Comparison of ENCODE assay signal across 24 cellular contexts in genomic region chr1:34688358-34688757, GRCh38.
DNase-seq lines count a peak whose midpoint lies in the region; ATAC-seq and TF ChIP-seq lines count a peak whose summit lies in the region.
"Had no signal": no experiment of that assay in that cellular context is flagged by ENCODE, and none has a peak within 500 bp of the region (broad histone marks: within the 10 kb centered on the region; RNA-seq: fewer than 3 reads in every experiment).

No MANE protein-coding gene starts in this region.

- H3K9me3 ChIP-seq in colonic mucosa (no peaks in the 10 kb centered on the region), neural cell (ENCODE audit: low read length) (no peaks in the 10 kb centered on the region)
- H3K9me3 ChIP-seq: Caco-2, left lung, pancreas had no signal

- H3K4me1 ChIP-seq in colonic mucosa: no peaks in the 10 kb centered on the region
- H3K4me1 ChIP-seq: left lung, pancreas, SJSA1 had no signal

- H3K27ac ChIP-seq in colonic mucosa (peak overlapping the region; percentile 10), neural cell (ENCODE audit: low read length) (peak overlapping the region; percentile 8)
- H3K27ac ChIP-seq: 22Rv1, C4-2B, KMS-11, left lung, pancreas, SJSA1 had no signal

- peak overlapping the region in 1 of 2 donors; percentile 9 for H3K9ac ChIP-seq in colonic mucosa (ENCODE audit: low read depth in 2 of 2, low read length in 2 of 2)
- H3K9ac ChIP-seq in neural cell (ENCODE audit: low read length): no peak overlapping the region
- H3K9ac ChIP-seq: KMS-11 had no signal

- no peak overlapping the region for H3K4me2 ChIP-seq in neural cell (ENCODE audit: low read length)
- H3K4me2 ChIP-seq: KMS-11 had no signal

- H3K27me3 ChIP-seq in colonic mucosa (no peaks in the 10 kb centered on the region), neural cell (ENCODE audit: insufficient read depth, low read depth, low read length) (no peaks in the 10 kb centered on the region)

- intact Hi-C loops in colonic mucosa (cut with DNase I): no loop called here

- TF ChIP-seq EP300 in neural cell (conservative IDR thresholded peaks at IDR 0.05; ENCODE audit: poor library complexity, severe bottlenecking): no peak

- ATAC-seq in GM21390 (IDR thresholded peaks at IDR 0.05; ENCODE audit: unreplicated experiment) (no peak), HG03378 (IDR thresholded peaks at IDR 0.05; ENCODE audit: unreplicated experiment) (no peak)
- ATAC-seq: left lung, T-cell had no signal

- H3K4me3 ChIP-seq in colonic mucosa: no peak overlapping the region
- H3K4me3 ChIP-seq in neural cell (ENCODE audit: low read length): no peak overlapping the region
- H3K4me3 ChIP-seq: left lung, pancreas, SJSA1 had no signal

- DNase-seq in DMS153 (lab: John Stamatoyannopoulos, UW) (peak; percentile 35), DMS153 treated with DMSO at 0.1 percent for 48 hours (lab: John Stamatoyannopoulos, UW; ENCODE audit: unreplicated experiment) (no peak), HT-29 (ENCODE audit: low spot score) (peak; percentile 74), colonic mucosa (peak; percentile 81), epidermal melanocyte (ENCODE audit: insufficient read length, low spot score) (no peak)
- DNase-seq: activated CD4-positive, CD25-positive, alpha-beta regulatory T cell; activated effector memory CD4-positive, alpha-beta T cell treated with anti-CD3 and anti-CD28 coated beads, Interleukin-2, amount 50 U/mL, for 16 hours; activated T-cell treated with anti-CD3 and anti-CD28 coated beads, Interleukin-2, amount 50 U/mL, for 24 hours; Caco-2; GOT3; left lung; NCI-H146; NCI-H2171 treated with DMSO at 0.1 percent for 48 hours; stimulated activated CD4-positive, alpha-beta T cell treated with anti-CD3 and anti-CD28 coated beads, Interleukin-1b, Interleukin-23, amount 100 ng/mL, for 48 hours; stimulated activated naive CD4-positive, alpha-beta T cell treated with Interleukin-2 at 50 U/mL for 16 hours; T-cell had no signal

- H4K20me1 ChIP-seq in neural cell (ENCODE audit: insufficient read depth): no peaks in the 10 kb centered on the region

- H3F3A ChIP-seq in neural cell (ENCODE audit: insufficient read depth, low read length, poor library complexity, severe bottlenecking): no peaks in the 10 kb centered on the region

- no peaks in the 10 kb centered on the region for H3K79me2 ChIP-seq in neural cell (replicated peaks; ENCODE audit: insufficient read depth, low read length)

- H3K36me3 ChIP-seq in colonic mucosa (no peaks in the 10 kb centered on the region), neural cell (ENCODE audit: insufficient read depth, low read length) (no peaks in the 10 kb centered on the region)
- H3K36me3 ChIP-seq: left lung, pancreas, SJSA1 had no signal

- no peaks in the 10 kb centered on the region for H3K9me2 ChIP-seq in neural cell (ENCODE audit: insufficient read depth, low read length)

- H2AFZ ChIP-seq in neural cell (ENCODE audit: low read depth, low read length): no peak overlapping the region

- no peak for TF ChIP-seq RAD21 in neural cell (conservative IDR thresholded peaks at IDR 0.05)

- TF ChIP-seq CTCF in colonic mucosa (IDR thresholded peaks at IDR 0.05): no peak
- TF ChIP-seq CTCF in neural cell (IDR thresholded peaks at IDR 0.05; ENCODE audit: poor library complexity, severe bottlenecking): no peak

TF ChIP-seq in neural cell, 6 proteins besides CTCF, POLR2A, EP300 and RAD21:
- TF ChIP-seq, protein P1, sequence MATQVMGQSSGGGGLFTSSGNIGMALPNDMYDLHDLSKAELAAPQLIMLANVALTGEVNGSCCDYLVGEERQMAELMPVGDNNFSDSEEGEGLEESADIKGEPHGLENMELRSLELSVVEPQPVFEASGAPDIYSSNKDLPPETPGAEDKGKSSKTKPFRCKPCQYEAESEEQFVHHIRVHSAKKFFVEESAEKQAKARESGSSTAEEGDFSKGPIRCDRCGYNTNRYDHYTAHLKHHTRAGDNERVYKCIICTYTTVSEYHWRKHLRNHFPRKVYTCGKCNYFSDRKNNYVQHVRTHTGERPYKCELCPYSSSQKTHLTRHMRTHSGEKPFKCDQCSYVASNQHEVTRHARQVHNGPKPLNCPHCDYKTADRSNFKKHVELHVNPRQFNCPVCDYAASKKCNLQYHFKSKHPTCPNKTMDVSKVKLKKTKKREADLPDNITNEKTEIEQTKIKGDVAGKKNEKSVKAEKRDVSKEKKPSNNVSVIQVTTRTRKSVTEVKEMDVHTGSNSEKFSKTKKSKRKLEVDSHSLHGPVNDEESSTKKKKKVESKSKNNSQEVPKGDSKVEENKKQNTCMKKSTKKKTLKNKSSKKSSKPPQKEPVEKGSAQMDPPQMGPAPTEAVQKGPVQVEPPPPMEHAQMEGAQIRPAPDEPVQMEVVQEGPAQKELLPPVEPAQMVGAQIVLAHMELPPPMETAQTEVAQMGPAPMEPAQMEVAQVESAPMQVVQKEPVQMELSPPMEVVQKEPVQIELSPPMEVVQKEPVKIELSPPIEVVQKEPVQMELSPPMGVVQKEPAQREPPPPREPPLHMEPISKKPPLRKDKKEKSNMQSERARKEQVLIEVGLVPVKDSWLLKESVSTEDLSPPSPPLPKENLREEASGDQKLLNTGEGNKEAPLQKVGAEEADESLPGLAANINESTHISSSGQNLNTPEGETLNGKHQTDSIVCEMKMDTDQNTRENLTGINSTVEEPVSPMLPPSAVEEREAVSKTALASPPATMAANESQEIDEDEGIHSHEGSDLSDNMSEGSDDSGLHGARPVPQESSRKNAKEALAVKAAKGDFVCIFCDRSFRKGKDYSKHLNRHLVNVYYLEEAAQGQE (IDR thresholded peaks at IDR 0.05; ENCODE audit: borderline replicate concordance): peak; percentile 23
- TF ChIP-seq EZH2 (IDR thresholded peaks at IDR 0.05; ENCODE audit: borderline replicate concordance, insufficient read depth, low read length, poor library complexity, severe bottlenecking) (no peak), POLR2AphosphoS5 (IDR thresholded peaks at IDR 0.05) (no peak)

Comparison
In these comparisons a context has a peak if more than half of its experiments do, and no peak if none do; other contexts are left out.
1. DNase-seq: peak in DMS153 (single experiment), HT-29 (single experiment) and colonic mucosa (single experiment); none in DMS153 treated with DMSO at 0.1 percent for 48 hours (single experiment) and epidermal melanocyte (single experiment).